ENCODE assay signal across 11 cellular contexts in genomic region chr6:6686176-6686575, GRCh38.
A peak's percentile ranks its signal among the peaks of the same experiment; 100 is the strongest.
DNase-seq lines count a peak whose midpoint lies in the region; ATAC-seq and TF ChIP-seq lines count a peak whose summit lies in the region.
"Had no signal": no experiment of that assay in that cellular context is flagged by ENCODE, and none has a peak within 500 bp of the region (broad histone marks: within the 10 kb centered on the region; RNA-seq: fewer than 3 reads in every experiment).

No MANE protein-coding gene starts in this region.

- H3K4me1 ChIP-seq in PC-9 (replicated peaks; ENCODE audit: insufficient read depth): peaks cover 67% of the 10 kb centered on the region
- peaks cover 22% of the 10 kb centered on the region for H3K4me1 ChIP-seq in iPS-15b (ENCODE audit: control insufficient read depth, insufficient read depth, low read length)

- H3K79me2 ChIP-seq in PC-9 (ENCODE audit: low read depth): no peaks in the 10 kb centered on the region

- ATAC-seq in GM19395 (IDR thresholded peaks at IDR 0.05; ENCODE audit: unreplicated experiment): no peak
- no peak for ATAC-seq in GM18873 (IDR thresholded peaks at IDR 0.05; ENCODE audit: low FRiP score, unreplicated experiment)

- no peak for TF ChIP-seq CTCF in PC-9 (conservative IDR thresholded peaks at IDR 0.05)

- BruUV-seq in PC-9 (replicated peaks; lab: Mats Ljungman, UMichigan): TSS peak; percentile 89

- H3K4me2 ChIP-seq in PC-9: peak overlapping the region; percentile 95

- H3K27me3 ChIP-seq in PC-9 (ENCODE audit: insufficient read depth, low read depth) (no peaks in the 10 kb centered on the region), iPS-15b (ENCODE audit: control insufficient read depth, insufficient read depth, low read length) (no peaks in the 10 kb centered on the region)

- peak overlapping the region; percentile 73 for H3K4me3 ChIP-seq in PC-9
- peak overlapping the region; percentile 57 for H3K4me3 ChIP-seq in iPS-15b (ENCODE audit: low read depth, low read length)
- H3K4me3 ChIP-seq in skin epidermis: peak overlapping the region in 1 of 7 experiments; percentile 23

- CTCF ChIA-PET in PC-9 (lab: Charles Lee): interaction anchor here (0.6 to 1.5 kb wide), 4 partner anchors 9 to 1285 kb away, joined by 4 to 34 read pairs (median 4); no protein-coding TSS in a partner anchor

- no peaks in the 10 kb centered on the region for H3K9me3 ChIP-seq in PC-9 (ENCODE audit: insufficient read depth, low read depth)
- no peaks in the 10 kb centered on the region for H3K9me3 ChIP-seq in iPS-15b (ENCODE audit: control insufficient read depth, insufficient read depth, low read length)
- H3K9me3 ChIP-seq: thoracic aorta had no signal

- peaks cover 52% of the 10 kb centered on the region for H3F3A ChIP-seq in PC-9 (ENCODE audit: insufficient read depth, low read depth)

- intact Hi-C loops in PC-9 (cut with micrococcal nuclease; ENCODE audit: unreplicated experiment): loop anchor here (2.0 kb wide), 1 partner anchor 27 kb away; no protein-coding TSS in a partner anchor

- no peaks in the 10 kb centered on the region for H3K36me3 ChIP-seq in PC-9 (ENCODE audit: low read depth)
- H3K36me3 ChIP-seq in iPS-15b (ENCODE audit: control insufficient read depth, insufficient read depth, low read length): no peaks in the 10 kb centered on the region
- H3K36me3 ChIP-seq: thoracic aorta had no signal

- DNase-seq in DMS53 (lab: John Stamatoyannopoulos, UW): peak; percentile 42
- DNase-seq in DMS53 treated with DMSO at 0.1 percent for 48 hours (lab: John Stamatoyannopoulos, UW; ENCODE audit: unreplicated experiment): no peak
- DNase-seq in PC-9: no peak
- no peak for DNase-seq in D341Med (ENCODE audit: low spot score)
- DNase-seq: activated naive CD4-positive, alpha-beta T cell treated with anti-CD3 and anti-CD28 coated beads for 36 hours; natural killer cell had no signal

- POLR2A ChIA-PET in PC-9 (lab: Charles Lee; ENCODE audit: unreplicated experiment): interaction anchor here (0.5 to 0.9 kb wide), 7 partner anchors 10 to 855 kb away, joined by 5 to 36 read pairs (median 15); partner anchors contain the start of genes CAGE1, DSP and RIOK1

- H3K27ac ChIP-seq in PC-9: peak overlapping the region; percentile 91
- peak overlapping the region in 15 of 21 experiments; percentile 1 to 87 (median 78) for H3K27ac ChIP-seq in skin epidermis
- H3K27ac ChIP-seq: thoracic aorta had no signal

- no peaks in the 10 kb centered on the region for H4K20me1 ChIP-seq in PC-9 (ENCODE audit: insufficient read depth)

- H3K9me2 ChIP-seq in PC-9 (ENCODE audit: insufficient read depth): no peaks in the 10 kb centered on the region

- H3K9ac ChIP-seq in iPS-15b (ENCODE audit: low read depth, low read length): no peak overlapping the region

- no peak overlapping the region; the same call in 1 of the 2 replicates for H2AFZ ChIP-seq in PC-9
